1 cellular context compared by ENCODE assay signal in the genomic region with DNA sequence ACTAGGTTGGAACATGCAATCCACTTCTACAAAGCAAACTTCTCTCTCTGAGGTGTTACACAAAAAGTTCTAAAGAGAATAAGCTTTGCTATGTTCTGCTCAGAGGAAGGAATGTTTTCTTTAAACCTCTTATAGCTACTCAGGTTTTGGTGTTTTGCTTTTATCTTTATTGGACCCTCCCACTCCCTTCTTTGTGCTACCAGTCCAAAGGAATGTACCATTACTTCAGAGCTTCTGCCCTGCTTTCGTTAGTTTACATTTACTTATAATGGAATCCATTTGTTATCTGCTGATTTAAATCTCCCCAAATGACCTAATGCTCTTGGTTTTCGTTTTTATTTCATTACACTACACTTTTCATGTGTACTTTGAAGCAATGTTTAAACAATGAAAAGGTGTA.
A peak's percentile ranks its signal among the peaks of the same experiment; 100 is the strongest.
TF ChIP-seq lines count a peak whose summit lies in the region.

No MANE protein-coding gene starts in this region.

TF ChIP-seq in IMR-90, 13 proteins besides CTCF, POLR2A, EP300 and RAD21:
- TF ChIP-seq, protein P1, sequence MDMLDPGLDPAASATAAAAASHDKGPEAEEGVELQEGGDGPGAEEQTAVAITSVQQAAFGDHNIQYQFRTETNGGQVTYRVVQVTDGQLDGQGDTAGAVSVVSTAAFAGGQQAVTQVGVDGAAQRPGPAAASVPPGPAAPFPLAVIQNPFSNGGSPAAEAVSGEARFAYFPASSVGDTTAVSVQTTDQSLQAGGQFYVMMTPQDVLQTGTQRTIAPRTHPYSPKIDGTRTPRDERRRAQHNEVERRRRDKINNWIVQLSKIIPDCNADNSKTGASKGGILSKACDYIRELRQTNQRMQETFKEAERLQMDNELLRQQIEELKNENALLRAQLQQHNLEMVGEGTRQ (IDR thresholded peaks at IDR 0.05; ENCODE audit: low read depth, low read length), result no peak
- TF ChIP-seq, protein P2, sequence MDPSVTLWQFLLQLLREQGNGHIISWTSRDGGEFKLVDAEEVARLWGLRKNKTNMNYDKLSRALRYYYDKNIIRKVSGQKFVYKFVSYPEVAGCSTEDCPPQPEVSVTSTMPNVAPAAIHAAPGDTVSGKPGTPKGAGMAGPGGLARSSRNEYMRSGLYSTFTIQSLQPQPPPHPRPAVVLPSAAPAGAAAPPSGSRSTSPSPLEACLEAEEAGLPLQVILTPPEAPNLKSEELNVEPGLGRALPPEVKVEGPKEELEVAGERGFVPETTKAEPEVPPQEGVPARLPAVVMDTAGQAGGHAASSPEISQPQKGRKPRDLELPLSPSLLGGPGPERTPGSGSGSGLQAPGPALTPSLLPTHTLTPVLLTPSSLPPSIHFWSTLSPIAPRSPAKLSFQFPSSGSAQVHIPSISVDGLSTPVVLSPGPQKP (IDR thresholded peaks at IDR 0.05; ENCODE audit: borderline replicate concordance, low read depth, low read length), result no peak
- TF ChIP-seq CEBPB (IDR thresholded peaks at IDR 0.05; ENCODE audit: low read depth, low read length), result 0 out of 2 replicates have a peak, but pooled peaks have one; percentile 3
- TF ChIP-seq RCOR1 (IDR thresholded peaks at IDR 0.05; ENCODE audit: insufficient replicate concordance, low read length), result no peak
- no peak for TF ChIP-seq CHD1 (IDR thresholded peaks at IDR 0.05; ENCODE audit: low read depth, low read length)
- no peak for TF ChIP-seq FOS (IDR thresholded peaks at IDR 0.05; ENCODE audit: low read depth, low read length)
- no peak for TF ChIP-seq MAFK (IDR thresholded peaks at IDR 0.05; ENCODE audit: low read depth, low read length)
